8 cellular contexts compared by ENCODE assay signal in the genomic region with DNA sequence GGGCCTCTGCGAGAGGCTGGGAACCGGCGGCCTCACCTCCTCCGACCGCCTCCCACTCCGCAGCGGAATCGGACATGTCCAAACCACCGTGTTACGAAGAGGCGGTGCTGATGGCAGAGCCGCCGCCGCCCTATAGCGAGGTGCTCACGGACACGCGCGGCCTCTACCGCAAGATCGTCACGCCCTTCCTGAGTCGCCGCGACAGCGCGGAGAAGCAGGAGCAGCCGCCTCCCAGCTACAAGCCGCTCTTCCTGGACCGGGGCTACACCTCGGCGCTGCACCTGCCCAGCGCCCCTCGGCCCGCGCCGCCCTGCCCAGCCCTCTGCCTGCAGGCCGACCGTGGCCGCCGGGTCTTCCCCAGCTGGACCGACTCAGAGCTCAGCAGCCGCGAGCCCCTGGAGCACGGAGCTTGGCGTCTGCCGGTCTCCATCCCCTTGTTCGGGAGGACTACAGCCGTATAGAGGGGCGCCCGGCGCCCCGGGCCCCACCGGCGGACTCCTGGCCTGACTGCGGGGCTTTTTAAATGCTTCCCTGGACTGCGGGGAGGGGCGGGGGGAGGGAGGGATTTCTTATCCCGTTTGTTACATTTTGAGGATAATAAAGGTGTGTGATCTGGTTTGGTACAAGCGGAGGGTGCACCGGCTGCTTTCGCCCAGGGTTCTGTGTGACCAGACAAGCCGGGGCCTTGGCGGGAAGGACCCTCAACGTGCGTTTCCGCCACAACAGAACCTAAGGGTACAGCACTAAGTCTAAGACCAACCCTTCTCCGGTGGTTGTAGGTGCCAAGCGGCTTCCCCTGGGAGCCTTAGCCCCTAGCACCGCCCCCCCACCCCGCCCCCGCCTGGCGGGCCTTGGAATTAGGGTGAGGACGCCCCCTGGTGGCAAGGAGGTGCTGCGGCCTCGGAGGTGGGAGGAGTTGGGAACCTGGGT. TPM values are rescaled to one million over a fixed set of nuclear protein-coding genes. Genes with fewer than 3 reads are reported as not detected.
A peak's percentile ranks its signal among the peaks of the same experiment; 100 is the strongest.
DNase-seq lines count a peak whose midpoint lies in the region; ATAC-seq and TF ChIP-seq lines count a peak whose summit lies in the region.

No MANE protein-coding gene starts in this region.

- H3K4me3 Mint-ChIP-seq in WTC11: peak overlapping the region; percentile 81

- peaks cover 30% of the 10 kb centered on the region for H3K4me1 Mint-ChIP-seq in WTC11

- H3K4me3 ChIP-seq in cardiac fibroblast (replicated peaks in 1 of 2; ENCODE audit: low read depth in 2 of 2, low read length in 2 of 2): peak overlapping the region; percentile 42 to 45

- CTCF ChIA-PET in WTC11 (lab: Charles Lee): interaction anchor here (0.7 to 7.2 kb wide), 42 partner anchors 9 to 795 kb away, joined by 3 to 175 read pairs (median 8); a partner anchor contains a TSS

- ATAC-seq in GM18519 (IDR thresholded peaks at IDR 0.05; ENCODE audit: low FRiP score, unreplicated experiment) (peak; percentile 3), HG03066 (IDR thresholded peaks at IDR 0.05; ENCODE audit: low read depth, unreplicated experiment) (peak; percentile 18), WTC11 (peak; percentile 12)

- TF ChIP-seq CTCF in WTC11 (IDR thresholded peaks at IDR 0.05): peak; percentile 77
- TF ChIP-seq CTCF in cardiac fibroblast (IDR thresholded peaks at IDR 0.05; ENCODE audit: low read depth, low read length): peak; percentile 91

- POLR2A ChIA-PET in WTC11 (lab: Charles Lee): interaction anchor here (0.7 to 4.1 kb wide), 22 partner anchors 9 to 146 kb away, joined by 3 to 24 read pairs (median 7); a partner anchor contains a TSS

- no peaks in the 10 kb centered on the region for H3K9me3 Mint-ChIP-seq in WTC11

- peaks cover 10% of the 10 kb centered on the region for H3K27me3 Mint-ChIP-seq in WTC11 (ENCODE audit: low read depth)

- H3K36me3 Mint-ChIP-seq in WTC11: peaks cover 16% of the 10 kb centered on the region

- DNase-seq in 8988T (peak; percentile 99), NCI-H2196 treated with DMSO at 0.1 percent for 48 hours (lab: John Stamatoyannopoulos, UW; ENCODE audit: unreplicated experiment) (peak; percentile 86), WTC11 (ENCODE audit: low spot score) (peak; percentile 98), cardiac fibroblast (ENCODE audit: low read depth in 2 of 2) (peak; percentile 92 to 93), islet precursor cell (peak; percentile 96)
- DNase-seq in stimulated activated CD4-positive, alpha-beta T cell treated with anti-CD3 and anti-CD28 coated beads, Interleukin-12 subunit alpha, Interleukin-12 subunit beta, amount 100 ng/mL, for 48 hours (ENCODE audit: low read depth in 2 of 3, low spot score in 1 of 3): peak; percentile 93 to 99 (median 96)

- peak overlapping the region; percentile 96 for H3K27ac Mint-ChIP-seq in WTC11

TF ChIP-seq in WTC11, 78 proteins besides CTCF, POLR2A, EP300 and RAD21 (continues in another document):
- TF ChIP-seq, protein P1, sequence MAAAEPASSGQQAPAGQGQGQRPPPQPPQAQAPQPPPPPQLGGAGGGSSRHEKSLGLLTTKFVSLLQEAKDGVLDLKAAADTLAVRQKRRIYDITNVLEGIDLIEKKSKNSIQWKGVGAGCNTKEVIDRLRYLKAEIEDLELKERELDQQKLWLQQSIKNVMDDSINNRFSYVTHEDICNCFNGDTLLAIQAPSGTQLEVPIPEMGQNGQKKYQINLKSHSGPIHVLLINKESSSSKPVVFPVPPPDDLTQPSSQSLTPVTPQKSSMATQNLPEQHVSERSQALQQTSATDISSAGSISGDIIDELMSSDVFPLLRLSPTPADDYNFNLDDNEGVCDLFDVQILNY (CRISPR knock-in tag; IDR thresholded peaks at IDR 0.05): no peak; the same call in 1 of the 2 replicates
- 0 out of 2 replicates have a peak, but pooled peaks have one; percentile 54 for TF ChIP-seq ZNF317 (CRISPR knock-in tag; IDR thresholded peaks at IDR 0.05; ENCODE audit: borderline replicate concordance, low read depth)
- TF ChIP-seq, protein P2, sequence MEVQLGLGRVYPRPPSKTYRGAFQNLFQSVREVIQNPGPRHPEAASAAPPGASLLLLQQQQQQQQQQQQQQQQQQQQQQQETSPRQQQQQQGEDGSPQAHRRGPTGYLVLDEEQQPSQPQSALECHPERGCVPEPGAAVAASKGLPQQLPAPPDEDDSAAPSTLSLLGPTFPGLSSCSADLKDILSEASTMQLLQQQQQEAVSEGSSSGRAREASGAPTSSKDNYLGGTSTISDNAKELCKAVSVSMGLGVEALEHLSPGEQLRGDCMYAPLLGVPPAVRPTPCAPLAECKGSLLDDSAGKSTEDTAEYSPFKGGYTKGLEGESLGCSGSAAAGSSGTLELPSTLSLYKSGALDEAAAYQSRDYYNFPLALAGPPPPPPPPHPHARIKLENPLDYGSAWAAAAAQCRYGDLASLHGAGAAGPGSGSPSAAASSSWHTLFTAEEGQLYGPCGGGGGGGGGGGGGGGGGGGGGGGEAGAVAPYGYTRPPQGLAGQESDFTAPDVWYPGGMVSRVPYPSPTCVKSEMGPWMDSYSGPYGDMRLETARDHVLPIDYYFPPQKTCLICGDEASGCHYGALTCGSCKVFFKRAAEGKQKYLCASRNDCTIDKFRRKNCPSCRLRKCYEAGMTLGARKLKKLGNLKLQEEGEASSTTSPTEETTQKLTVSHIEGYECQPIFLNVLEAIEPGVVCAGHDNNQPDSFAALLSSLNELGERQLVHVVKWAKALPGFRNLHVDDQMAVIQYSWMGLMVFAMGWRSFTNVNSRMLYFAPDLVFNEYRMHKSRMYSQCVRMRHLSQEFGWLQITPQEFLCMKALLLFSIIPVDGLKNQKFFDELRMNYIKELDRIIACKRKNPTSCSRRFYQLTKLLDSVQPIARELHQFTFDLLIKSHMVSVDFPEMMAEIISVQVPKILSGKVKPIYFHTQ (CRISPR knock-in tag; IDR thresholded peaks at IDR 0.05): peak; percentile 79; the same call in 1 of the 2 replicates
- TF ChIP-seq, protein P3, sequence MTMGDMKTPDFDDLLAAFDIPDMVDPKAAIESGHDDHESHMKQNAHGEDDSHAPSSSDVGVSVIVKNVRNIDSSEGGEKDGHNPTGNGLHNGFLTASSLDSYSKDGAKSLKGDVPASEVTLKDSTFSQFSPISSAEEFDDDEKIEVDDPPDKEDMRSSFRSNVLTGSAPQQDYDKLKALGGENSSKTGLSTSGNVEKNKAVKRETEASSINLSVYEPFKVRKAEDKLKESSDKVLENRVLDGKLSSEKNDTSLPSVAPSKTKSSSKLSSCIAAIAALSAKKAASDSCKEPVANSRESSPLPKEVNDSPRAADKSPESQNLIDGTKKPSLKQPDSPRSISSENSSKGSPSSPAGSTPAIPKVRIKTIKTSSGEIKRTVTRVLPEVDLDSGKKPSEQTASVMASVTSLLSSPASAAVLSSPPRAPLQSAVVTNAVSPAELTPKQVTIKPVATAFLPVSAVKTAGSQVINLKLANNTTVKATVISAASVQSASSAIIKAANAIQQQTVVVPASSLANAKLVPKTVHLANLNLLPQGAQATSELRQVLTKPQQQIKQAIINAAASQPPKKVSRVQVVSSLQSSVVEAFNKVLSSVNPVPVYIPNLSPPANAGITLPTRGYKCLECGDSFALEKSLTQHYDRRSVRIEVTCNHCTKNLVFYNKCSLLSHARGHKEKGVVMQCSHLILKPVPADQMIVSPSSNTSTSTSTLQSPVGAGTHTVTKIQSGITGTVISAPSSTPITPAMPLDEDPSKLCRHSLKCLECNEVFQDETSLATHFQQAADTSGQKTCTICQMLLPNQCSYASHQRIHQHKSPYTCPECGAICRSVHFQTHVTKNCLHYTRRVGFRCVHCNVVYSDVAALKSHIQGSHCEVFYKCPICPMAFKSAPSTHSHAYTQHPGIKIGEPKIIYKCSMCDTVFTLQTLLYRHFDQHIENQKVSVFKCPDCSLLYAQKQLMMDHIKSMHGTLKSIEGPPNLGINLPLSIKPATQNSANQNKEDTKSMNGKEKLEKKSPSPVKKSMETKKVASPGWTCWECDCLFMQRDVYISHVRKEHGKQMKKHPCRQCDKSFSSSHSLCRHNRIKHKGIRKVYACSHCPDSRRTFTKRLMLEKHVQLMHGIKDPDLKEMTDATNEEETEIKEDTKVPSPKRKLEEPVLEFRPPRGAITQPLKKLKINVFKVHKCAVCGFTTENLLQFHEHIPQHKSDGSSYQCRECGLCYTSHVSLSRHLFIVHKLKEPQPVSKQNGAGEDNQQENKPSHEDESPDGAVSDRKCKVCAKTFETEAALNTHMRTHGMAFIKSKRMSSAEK (CRISPR knock-in tag; IDR thresholded peaks at IDR 0.05; ENCODE audit: borderline replicate concordance): 0 out of 2 replicates have a peak, but pooled peaks have one; percentile 63
- TF ChIP-seq RELA (CRISPR knock-in tag; IDR thresholded peaks at IDR 0.05; ENCODE audit: borderline replicate concordance): no peak
- peak; percentile 71 for TF ChIP-seq ZNF263 (CRISPR knock-in tag; IDR thresholded peaks at IDR 0.05; ENCODE audit: low read depth)

RNA-seq across cellular contexts. Expression of a gene that starts 9.3 kb away (rescaled TPM):
- total RNA-seq in WTC11 (2021): 13.1 to 14.7 TPM (median 14.6 TPM) in 3 replicates

RNA-seq across cellular contexts. Expression of a gene that starts 17.5 kb away (rescaled TPM):
- 267 to 288 TPM (median 269 TPM) in 3 replicates for total RNA-seq in WTC11 (2021)

RNA-seq across cellular contexts. Expression of a gene that starts 29.4 kb away (rescaled TPM):
- 60.7 to 69.2 TPM (median 61.7 TPM) in 3 replicates for total RNA-seq in WTC11 (2021)

RNA-seq across cellular contexts. Expression of a gene that starts 41.5 kb away (rescaled TPM):
- 124 to 142 TPM (median 139 TPM) in 3 replicates for total RNA-seq in WTC11 (2021)

RNA-seq across cellular contexts. Expression of a gene that starts 46.6 kb away (rescaled TPM):
- 10.0 to 12.8 TPM (median 12.1 TPM) in 3 replicates for total RNA-seq in WTC11 (2021)

Comparison
In these comparisons a context has a peak if more than half of its experiments do, and no peak if none do; other contexts are left out.
1. Peak in every context shown above with its lines: DNase-seq, ATAC-seq and H3K4me3 ChIP-seq.